In genomic region chr9:112486221-112487007, GRCh38 we compare ENCODE assay signal across 2 cellular contexts.
TF ChIP-seq lines count a peak whose summit lies in the region.

Gene KIAA1958, plus strand, starts transcription at chr9:112486827. Its CDS starts 87,254 bp downstream, at chr9:112574081.

TF ChIP-seq in IMR-90, 13 proteins besides CTCF, POLR2A, EP300 and RAD21:
- TF ChIP-seq MAFK (IDR thresholded peaks at IDR 0.05; ENCODE audit: low read depth, low read length): no peak
- peak; percentile 48; the same call in 1 of the 2 replicates for TF ChIP-seq BHLHE40 (IDR thresholded peaks at IDR 0.05; ENCODE audit: low read depth, low read length)

TF ChIP-seq in neural cell, 6 proteins besides CTCF, POLR2A, EP300 and RAD21:
- TF ChIP-seq EZH2 (IDR thresholded peaks at IDR 0.05; ENCODE audit: borderline replicate concordance, insufficient read depth, low read length, poor library complexity, severe bottlenecking) (no peak), SMC3 (conservative IDR thresholded peaks at IDR 0.05; ENCODE audit: poor library complexity) (peak; percentile 55), TAF1 (IDR thresholded peaks at IDR 0.05; ENCODE audit: low read depth) (no peak), POLR2AphosphoS5 (IDR thresholded peaks at IDR 0.05) (peak; percentile 88), MXI1 (conservative IDR thresholded peaks at IDR 0.05; ENCODE audit: poor library complexity, severe bottlenecking) (peak; percentile 86), REST (IDR thresholded peaks at IDR 0.05; ENCODE audit: borderline replicate concordance) (peak; percentile 61)
